Comparison of ENCODE assay signal across 1 cellular context in genomic region chr1:1627842-1628655, GRCh38.
TF ChIP-seq lines count a peak whose summit lies in the region.

No MANE protein-coding gene starts in this region.

TF ChIP-seq in HepG2, 621 proteins besides CTCF, POLR2A, EP300 and RAD21:
- TF ChIP-seq AGO2 (optimal IDR thresholded peaks at IDR 0.05; ENCODE audit: low read depth, low read length), result peak; percentile 48
- no peak for TF ChIP-seq ZNF782 (CRISPR knock-in tag; IDR thresholded peaks at IDR 0.05; ENCODE audit: borderline replicate concordance)
